ENCODE assay signal across 1 cellular context in genomic region chr5:9498541-9499497, GRCh38.
TF ChIP-seq lines count a peak whose summit lies in the region.

No MANE protein-coding gene starts in this region.

TF ChIP-seq in WTC11, 78 proteins besides CTCF, POLR2A, EP300 and RAD21 (continued from another document):
- no peak for TF ChIP-seq ZNF512 (CRISPR knock-in tag; IDR thresholded peaks at IDR 0.05; ENCODE audit: borderline replicate concordance)
- TF ChIP-seq JAZF1 (CRISPR knock-in tag; IDR thresholded peaks at IDR 0.05) = no peak
- TF ChIP-seq TP53 (CRISPR knock-in tag; IDR thresholded peaks at IDR 0.05) = no peak
- TF ChIP-seq SP1 (CRISPR knock-in tag; conservative IDR thresholded peaks at IDR 0.05) = no peak
- TF ChIP-seq RELA (CRISPR knock-in tag; IDR thresholded peaks at IDR 0.05; ENCODE audit: borderline replicate concordance) = no peak
- no peak for TF ChIP-seq EMX1 (CRISPR knock-in tag; IDR thresholded peaks at IDR 0.05)
- no peak for TF ChIP-seq ZNF425 (CRISPR knock-in tag; conservative IDR thresholded peaks at IDR 0.05)
